8 cellular contexts compared by ENCODE assay signal in the genomic region with DNA sequence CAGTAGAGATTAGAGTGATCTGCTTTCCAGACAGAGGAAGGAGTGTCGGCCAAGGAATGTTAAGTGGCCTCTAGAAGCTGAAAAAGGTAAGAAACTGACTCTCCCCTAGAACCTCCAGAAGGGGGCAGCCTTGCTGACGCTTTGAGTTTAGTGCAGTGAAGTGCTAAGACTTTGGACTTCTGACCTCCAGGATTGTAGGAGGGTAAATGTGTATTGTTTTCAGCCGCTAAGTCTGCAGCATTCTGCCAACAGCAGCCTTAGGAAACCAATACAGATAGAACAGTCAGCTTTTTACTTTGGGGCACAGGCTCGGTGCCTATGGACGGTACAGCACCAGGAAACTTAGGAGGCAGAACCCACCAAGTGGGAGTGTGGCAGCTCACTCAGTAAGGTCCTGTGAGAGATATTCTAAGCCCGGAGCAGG. TPM values are rescaled to one million over a fixed set of nuclear protein-coding genes. Genes with fewer than 3 reads are reported as not detected.
DNase-seq lines count a peak whose midpoint lies in the region; ATAC-seq and TF ChIP-seq lines count a peak whose summit lies in the region.

No MANE protein-coding gene starts in this region.

- no peak for TF ChIP-seq EP300 in Ishikawa (IDR thresholded peaks at IDR 0.05; ENCODE audit: borderline replicate concordance)

- no peak overlapping the region for H3K4me3 Mint-ChIP-seq in T-helper 2 cell treated with Interferon-gamma antibody and Interleukin-4, amounts not matched to agents 5 μg/mL and 100 μg/mL, for 36 hours
- H3K4me3 Mint-ChIP-seq in effector memory CD8-positive, alpha-beta T cell: no peak overlapping the region

- H4K20me1 ChIP-seq in DND-41 (ENCODE audit: insufficient read depth, low read length): no peaks in the 10 kb centered on the region; the same call in 1 of the 2 replicates

- intact Hi-C loops in mucosa of descending colon (cut with DNase I, micrococcal nuclease): no loop called here

- peaks cover 3% of the 10 kb centered on the region for H3K36me3 ChIP-seq in DND-41 (ENCODE audit: insufficient read depth, low read length)
- no peaks in the 10 kb centered on the region for H3K36me3 ChIP-seq in mucosa of descending colon (ENCODE audit: low read depth)

- H3K79me2 ChIP-seq in DND-41 (ENCODE audit: insufficient read depth, low read length): peaks cover 26% of the 10 kb centered on the region

- H3K4me3 ChIP-seq in DND-41 (ENCODE audit: low read depth in 1 of 2, low read length in 2 of 2): no peak overlapping the region
- H3K4me3 ChIP-seq in mucosa of descending colon: no peak overlapping the region

- no peaks in the 10 kb centered on the region for H3K27me3 ChIP-seq in DND-41 (ENCODE audit: insufficient read depth, low read length, poor library complexity)

- H3K4me1 ChIP-seq in DND-41 (ENCODE audit: insufficient read depth, low read length) (peaks cover 21% of the 10 kb centered on the region), mucosa of descending colon (ENCODE audit: low read depth) (peaks cover 25% of the 10 kb centered on the region)

- H3K27ac Mint-ChIP-seq in T-helper 2 cell treated with Interferon-gamma antibody and Interleukin-4, amounts not matched to agents 5 μg/mL and 100 μg/mL, for 36 hours: peak overlapping the region; percentile 20
- peak overlapping the region in 1 of 2 donors; percentile 22 for H3K27ac Mint-ChIP-seq in effector memory CD8-positive, alpha-beta T cell

- H3K9ac ChIP-seq in DND-41 (ENCODE audit: low read depth, low read length): no peak overlapping the region

- H3K36me3 Mint-ChIP-seq in T-helper 2 cell treated with Interferon-gamma antibody and Interleukin-4, amounts not matched to agents 5 μg/mL and 100 μg/mL, for 36 hours (ENCODE audit: low read depth): peaks cover 19% of the 10 kb centered on the region
- peaks cover 23% of the 10 kb centered on the region for H3K36me3 Mint-ChIP-seq in effector memory CD8-positive, alpha-beta T cell (ENCODE audit: insufficient read depth)

- no peaks in the 10 kb centered on the region for H3K27me3 Mint-ChIP-seq in T-helper 2 cell treated with Interferon-gamma antibody and Interleukin-4, amounts not matched to agents 5 μg/mL and 100 μg/mL, for 36 hours (ENCODE audit: low read depth)
- no peaks in the 10 kb centered on the region for H3K27me3 Mint-ChIP-seq in effector memory CD8-positive, alpha-beta T cell

- H3K9me3 Mint-ChIP-seq in T-helper 2 cell treated with Interferon-gamma antibody and Interleukin-4, amounts not matched to agents 5 μg/mL and 100 μg/mL, for 36 hours: peaks cover 9% of the 10 kb centered on the region
- H3K9me3 Mint-ChIP-seq in effector memory CD8-positive, alpha-beta T cell: no peaks in the 10 kb centered on the region

- TF ChIP-seq CTCF in DND-41 (IDR thresholded peaks at IDR 0.05; ENCODE audit: borderline replicate concordance, extremely low read depth, low read length, poor library complexity, severe bottlenecking) (peak; percentile 82), mucosa of descending colon (IDR thresholded peaks at IDR 0.05) (peak; percentile 64)

- H3K4me2 ChIP-seq in DND-41 (ENCODE audit: insufficient read depth, low read length): no peak overlapping the region

- H3K4me1 Mint-ChIP-seq in T-helper 2 cell treated with Interferon-gamma antibody and Interleukin-4, amounts not matched to agents 5 μg/mL and 100 μg/mL, for 36 hours (ENCODE audit: low read depth): peaks cover 31% of the 10 kb centered on the region
- H3K4me1 Mint-ChIP-seq in effector memory CD8-positive, alpha-beta T cell (ENCODE audit: low read depth in 2 of 2): peaks cover 33 to 34% of the 10 kb centered on the region in 2 donors

- DNase-seq in DND-41 (peak; percentile 47), mucosa of descending colon (peak; percentile 52 to 88 (median 65)), NCI-H1436 (lab: John Stamatoyannopoulos, UW) (no peak)
- DNase-seq in T-helper 2 cell treated with Interferon-gamma antibody and Interleukin-4, amounts not matched to agents 5 μg/mL and 100 μg/mL, for 36 hours (ENCODE audit: low spot score): peak; percentile 31
- peak; percentile 40 to 51 (median 41) for DNase-seq in effector memory CD8-positive, alpha-beta T cell
- no peak for DNase-seq in effector CD8-positive, alpha-beta T cell (lab: John Stamatoyannopoulos, UW)

- no peak for ATAC-seq in DND-41 (ENCODE audit: insufficient read depth, low read depth)
- ATAC-seq in effector memory CD8-positive, alpha-beta T cell (replicated peaks): no peak
- ATAC-seq in mucosa of descending colon: peak; percentile 51
- ATAC-seq in HG03108 (IDR thresholded peaks at IDR 0.05; ENCODE audit: unreplicated experiment): no peak

- H3K9me3 ChIP-seq in DND-41 (ENCODE audit: insufficient read depth, low read length, severe bottlenecking): peaks cover 13% of the 10 kb centered on the region
- peaks cover 8% of the 10 kb centered on the region for H3K9me3 ChIP-seq in mucosa of descending colon

- no peak overlapping the region for H2AFZ ChIP-seq in DND-41 (ENCODE audit: low read depth, low read length)

- TF ChIP-seq RAD21 in Ishikawa (IDR thresholded peaks at IDR 0.05; ENCODE audit: low read depth): peak; percentile 81

- H3K27ac ChIP-seq in DND-41 (ENCODE audit: low read length): no peak overlapping the region

TF ChIP-seq in Ishikawa, 13 proteins besides CTCF, POLR2A, EP300 and RAD21:
- peak; percentile 51; the same call in 1 of the 2 replicates for TF ChIP-seq TEAD4 (IDR thresholded peaks at IDR 0.05)
- TF ChIP-seq EGR1 (IDR thresholded peaks at IDR 0.05): no peak

RNA-seq across cellular contexts. Expression of gene TBC1D22A, which starts 3.6 kb away (rescaled TPM):
- total RNA-seq in mucosa of descending colon: 10 to 100 TPM; 35.6 to 51.9 (median 41.8) TPM

RNA-seq across cellular contexts. Expression of gene CERK, which starts 20.8 kb away (rescaled TPM):
- total RNA-seq in mucosa of descending colon: 10 to 100 TPM; 40.3 to 51.7 (median 50.0) TPM

Comparison
In these comparisons a context has a peak if more than half of its experiments do, and no peak if none do; other contexts are left out.
1. DNase-seq: peak in DND-41 (single experiment), T-helper 2 cell treated with Interferon-gamma antibody and Interleukin-4, amounts not matched to agents 5 μg/mL and 100 μg/mL, for 36 hours (single experiment), effector memory CD8-positive, alpha-beta T cell (3 of 3) and mucosa of descending colon (3 of 3); none in NCI-H1436 (single experiment) and effector CD8-positive, alpha-beta T cell (single experiment).